ENCODE assay signal across 23 cellular contexts in the genomic region with DNA sequence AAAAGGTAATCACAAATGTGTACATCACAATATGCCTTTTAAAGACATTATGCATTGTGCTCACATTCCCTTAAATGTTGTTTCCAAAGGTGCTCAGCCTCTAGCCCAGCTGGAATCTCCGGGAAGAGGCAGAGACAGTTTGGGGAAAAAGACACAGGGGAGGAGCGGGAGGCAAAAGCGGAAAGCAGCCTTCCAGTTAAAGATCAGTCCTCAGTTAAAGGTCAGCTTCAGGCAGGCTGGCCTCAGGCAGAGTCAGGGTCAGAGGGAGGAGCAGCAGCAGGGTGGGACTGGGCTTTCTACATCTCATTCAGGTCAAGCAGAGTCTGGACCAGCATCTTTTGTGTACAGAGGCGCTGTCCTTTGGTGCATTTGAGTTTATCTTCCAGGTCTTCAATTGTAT. TPM values are rescaled to one million over a fixed set of nuclear protein-coding genes. Genes with fewer than 3 reads are reported as not detected.
DNase-seq lines count a peak whose midpoint lies in the region; ATAC-seq and TF ChIP-seq lines count a peak whose summit lies in the region.
"Had no signal": no experiment of that assay in that cellular context is flagged by ENCODE, and none has a peak within 500 bp of the region (broad histone marks: within the 10 kb centered on the region; RNA-seq: fewer than 3 reads in every experiment).

No MANE protein-coding gene starts in this region.

- H4K5ac ChIP-seq in mesendoderm (ENCODE audit: low read length): no peak overlapping the region

- H3K4me3 Mint-ChIP-seq in GM23338 (no peak overlapping the region; the same call in 2 of the 3 replicates), glutamatergic neuron (ENCODE audit: unreplicated experiment) (no peak overlapping the region)
- H3K4me3 Mint-ChIP-seq: CD4-positive, CD25-positive, alpha-beta regulatory T cell had no signal

- H3K9me3 Mint-ChIP-seq in GM23338 (peaks cover 4% of the 10 kb centered on the region), glutamatergic neuron (ENCODE audit: unreplicated experiment) (peaks cover 2% of the 10 kb centered on the region)

- H3K27ac ChIP-seq in GM23338 (ENCODE audit: low read depth) (peak overlapping the region; percentile 79), VCaP (peak overlapping the region; percentile 26), mesendoderm (ENCODE audit: low read depth, low read length) (no peak overlapping the region), stomach (no peak overlapping the region)

- no peak overlapping the region for H3K4me3 ChIP-seq in GM23338
- no peak overlapping the region for H3K4me3 ChIP-seq in mesendoderm (ENCODE audit: low read length)
- H3K4me3 ChIP-seq in stomach: no peak overlapping the region
- H3K4me3 ChIP-seq: MG63 had no signal

- DNase-seq in GM23338 (ENCODE audit: low spot score) (peak; percentile 47), glutamatergic neuron (peak; percentile 24), mesendoderm (peak; percentile 13), NCI-H128 (lab: John Stamatoyannopoulos, UW; ENCODE audit: unreplicated experiment) (no peak), NCI-H2227 treated with DMSO at 0.1 percent for 48 hours (lab: John Stamatoyannopoulos, UW) (no peak), stomach (no peak)
- DNase-seq: CD4-positive, CD25-positive, alpha-beta regulatory T cell; COR-L47; DMS79; Kasumi-1; MG63; NCI-H1417 treated with DMSO at 0.1 percent for 48 hours; NCI-H187 treated with DMSO at 0.1 percent for 48 hours; NCI-H2107; NCI-H510A; NCI-H748 treated with DMSO at 0.1 percent for 48 hours; NK-92 treated with Interleukin-12 subunit alpha and Interleukin-12 subunit beta, amount 100 ng/mL, for 24 hours had no signal

- no peaks in the 10 kb centered on the region for H3K79me1 ChIP-seq in mesendoderm (ENCODE audit: low read length)

- peaks cover 44% of the 10 kb centered on the region for H3K4me1 Mint-ChIP-seq in GM23338
- H3K4me1 Mint-ChIP-seq in glutamatergic neuron (ENCODE audit: low read depth, unreplicated experiment): peaks cover 27% of the 10 kb centered on the region

- H3F3A ChIP-seq in GM23338 (replicated peaks; ENCODE audit: low read depth): no peaks in the 10 kb centered on the region

- no peak overlapping the region for H3K9ac ChIP-seq in mesendoderm (ENCODE audit: low read length)

- peaks cover 35% of the 10 kb centered on the region for H3K4me1 ChIP-seq in GM23338 (ENCODE audit: insufficient read depth)
- H3K4me1 ChIP-seq in mesendoderm (ENCODE audit: control insufficient read depth, low read depth, low read length): no peaks in the 10 kb centered on the region
- peaks cover 0 to 21% (median 5%) of the 10 kb centered on the region in 4 donors for H3K4me1 ChIP-seq in stomach

- no peak overlapping the region for H4K8ac ChIP-seq in mesendoderm (ENCODE audit: low read depth, low read length)

- no peak overlapping the region for H2BK15ac ChIP-seq in mesendoderm (replicated peaks; ENCODE audit: low read depth)

- H3K27me3 ChIP-seq in GM23338 (ENCODE audit: insufficient read depth): no peaks in the 10 kb centered on the region
- H3K27me3 ChIP-seq in mesendoderm (ENCODE audit: insufficient read depth, low read length, poor library complexity): no peaks in the 10 kb centered on the region
- H3K27me3 ChIP-seq in stomach: no peaks in the 10 kb centered on the region
- H3K27me3 ChIP-seq: MG63 had no signal

- H3K9me3 ChIP-seq in stomach: no peaks in the 10 kb centered on the region
- H3K9me3 ChIP-seq: MG63 had no signal

- H3K4ac ChIP-seq in mesendoderm (ENCODE audit: low read depth, low read length): no peak overlapping the region

- H3K79me2 ChIP-seq in GM23338 (replicated peaks; ENCODE audit: insufficient read depth) (peaks cover 30% of the 10 kb centered on the region), mesendoderm (ENCODE audit: control insufficient read depth, insufficient read depth, low read length) (no peaks in the 10 kb centered on the region)

- H3K36me3 ChIP-seq in GM23338 (ENCODE audit: insufficient read depth) (no peaks in the 10 kb centered on the region), mesendoderm (ENCODE audit: control insufficient read depth, insufficient read depth, low read length) (no peaks in the 10 kb centered on the region), stomach (no peaks in the 10 kb centered on the region)
- H3K36me3 ChIP-seq: MG63 had no signal

- H2BK120ac ChIP-seq in mesendoderm (ENCODE audit: low read depth, low read length): no peak overlapping the region

- no peak overlapping the region for H2BK5ac ChIP-seq in mesendoderm (ENCODE audit: low read length)

- H3K4me2 ChIP-seq in GM23338 (peak overlapping the region; percentile 49), mesendoderm (ENCODE audit: low read length) (no peak overlapping the region)

- H2AFZ ChIP-seq in GM23338: no peak overlapping the region

- H3K18ac ChIP-seq in mesendoderm (ENCODE audit: low read length): no peak overlapping the region

- no peak overlapping the region for H2AK5ac ChIP-seq in mesendoderm (ENCODE audit: low read length)

- no peaks in the 10 kb centered on the region for H3K9me2 ChIP-seq in GM23338 (ENCODE audit: insufficient read depth)

- H3K36me3 Mint-ChIP-seq in GM23338 (ENCODE audit: low read depth) (peaks cover 16% of the 10 kb centered on the region; the same call in 2 of the 3 replicates), glutamatergic neuron (ENCODE audit: unreplicated experiment) (no peaks in the 10 kb centered on the region)
- H3K36me3 Mint-ChIP-seq: IgD-negative memory B cell had no signal

- peaks cover 4% of the 10 kb centered on the region for H3K27me3 Mint-ChIP-seq in GM23338 (ENCODE audit: insufficient read depth, low read depth, poor library complexity)
- H3K27me3 Mint-ChIP-seq in glutamatergic neuron (ENCODE audit: unreplicated experiment): no peaks in the 10 kb centered on the region
- H3K27me3 Mint-ChIP-seq: CD4-positive, CD25-positive, alpha-beta regulatory T cell; IgD-negative memory B cell had no signal

- ATAC-seq in GM23338: peak; percentile 37
- no peak for ATAC-seq in GM19324 (IDR thresholded peaks at IDR 0.05; ENCODE audit: low FRiP score, unreplicated experiment)
- ATAC-seq: HCT116, Panc1, SK-N-SH treated with all-trans-retinoic acid at 6 μM for 48 hours had no signal

- no peak for TF ChIP-seq EP300 in stomach (IDR thresholded peaks at IDR 0.05)

- no peak overlapping the region for H3K56ac ChIP-seq in mesendoderm (ENCODE audit: low read length)

- H4K20me1 ChIP-seq in GM23338 (replicated peaks; ENCODE audit: insufficient read depth): no peaks in the 10 kb centered on the region

- no CpG with 5 or more reads among the region's 4 CpGs for WGBS in mesendoderm (ENCODE audit: extremely low coverage, insufficient coverage, low lambda C conversion rate)
- WGBS in stomach, 5 donors: 86 to 96% (median 93%) methylated on average over 4 of the region's 4 CpGs

- TF ChIP-seq POLR2A in stomach (IDR thresholded peaks at IDR 0.05): no peak

- H3K23ac ChIP-seq in mesendoderm (ENCODE audit: low read length): no peak overlapping the region

- peak overlapping the region; percentile 53; the same call in 1 of the 2 replicates for H3K27ac Mint-ChIP-seq in GM23338
- no peak overlapping the region for H3K27ac Mint-ChIP-seq in glutamatergic neuron (ENCODE audit: unreplicated experiment)
- H3K27ac Mint-ChIP-seq: CD4-positive, CD25-positive, alpha-beta regulatory T cell; IgD-negative memory B cell had no signal

- TF ChIP-seq CTCF in GM23338 (conservative IDR thresholded peaks at IDR 0.05; ENCODE audit: low read depth in 2 of 2): no peak
- TF ChIP-seq CTCF in VCaP (conservative IDR thresholded peaks at IDR 0.05): no peak
- no peak for TF ChIP-seq CTCF in glutamatergic neuron (IDR thresholded peaks at IDR 0.05; ENCODE audit: partially characterized antibody, unreplicated experiment)
- no peak for TF ChIP-seq CTCF in stomach (IDR thresholded peaks at IDR 0.05)

- intact Hi-C loops in stomach (cut with DNase I; ENCODE audit: low total_unique reads): no loop called here

RNA-seq across cellular contexts. Expression of a gene that starts 18.6 kb away (rescaled TPM):
- 17.0 and 18.3 TPM in 2 replicates for total RNA-seq in GM23338 (2014; rRNA removed; shearing (Covaris generic))
- 8.7 and 9.9 TPM in 2 replicates for polyA plus RNA-seq in GM23338 (2016; fragmentation: Nextera tagmentation; extraction: Ambion mirVana)
- total RNA-seq in glutamatergic neuron (ENCODE audit: unreplicated experiment): 107 TPM
- 12.7 TPM for polyA plus RNA-seq in mesendoderm (2013, experiment 1 of 2)
- polyA plus RNA-seq in mesendoderm (2013, experiment 2 of 2): 13.0 TPM
- 10 to 100 TPM in 4 of 5 donors, 1 to 10 TPM in 1; 7.5 to 49.0 (median 30.4) TPM for total RNA-seq in stomach
- polyA plus RNA-seq in stomach: 10 to 100 TPM; 10.1 to 13.1 (median 12.0) TPM

Comparison
In these comparisons a context has a peak if more than half of its experiments do, and no peak if none do; other contexts are left out.
1. DNase-seq: peak in GM23338 (single experiment), glutamatergic neuron (single experiment) and mesendoderm (single experiment); none in NCI-H128 (single experiment), NCI-H2227 treated with DMSO at 0.1 percent for 48 hours (single experiment) and stomach (single experiment).
2. H3K27ac ChIP-seq: peak in GM23338 (single experiment) and VCaP (single experiment); none in mesendoderm (single experiment) and stomach (0 of 5).